ENCODE assay signal across 8 cellular contexts in genomic region chr5:168579206-168579986, GRCh38. TPM values are rescaled to one million over a fixed set of nuclear protein-coding genes. Genes with fewer than 3 reads are reported as not detected.
DNase-seq lines count a peak whose midpoint lies in the region; ATAC-seq, FAIRE-seq and TF ChIP-seq lines count a peak whose summit lies in the region.

Gene PANK3 (minus strand): TSS chr5:168579368. CDS start chr5:168579283, 85 bp downstream.

- 0 to 1% (median 1%) methylated on average over 41 to 76 of the region's 76 CpGs for WGBS in psoas muscle, 3 donors

- no peak for TF ChIP-seq CTCF in ascending aorta (IDR thresholded peaks at IDR 0.05)
- no peak for TF ChIP-seq CTCF in right atrium auricular region (IDR thresholded peaks at IDR 0.05)
- TF ChIP-seq CTCF in psoas muscle (IDR thresholded peaks at IDR 0.05): no peak

- H3K36me3 ChIP-seq in ascending aorta (no peaks in the 10 kb centered on the region), right atrium auricular region (no peaks in the 10 kb centered on the region), psoas muscle (ENCODE audit: insufficient read depth in 1 of 2, low read depth in 1 of 2) (no peaks in the 10 kb centered on the region)

- peaks cover 4 to 14% of the 10 kb centered on the region in 2 donors for H3K4me1 ChIP-seq in ascending aorta
- H3K4me1 ChIP-seq in right atrium auricular region: peaks cover 0 to 30% of the 10 kb centered on the region in 2 donors
- H3K4me1 ChIP-seq in psoas muscle: peaks cover 26% of the 10 kb centered on the region

- peak; percentile 92 to 93 for DNase-seq in NCI-H1930 (lab: John Stamatoyannopoulos, UW)
- peak; percentile 98 for DNase-seq in T-helper 2 cell treated with Interferon-gamma antibody and Interleukin-4, amounts not matched to agents 5 μg/mL and 100 μg/mL, for 36 hours (ENCODE audit: low spot score)
- peak; percentile 97 to 99 for DNase-seq in ascending aorta (ENCODE audit: low spot score in 2 of 2)
- peak; percentile 99 for DNase-seq in right atrium auricular region (ENCODE audit: low spot score)
- DNase-seq in psoas muscle: peak; percentile 98 to 99
- peak; percentile 98 for DNase-seq in urothelium cell line (ENCODE audit: low spot score)

- peak within 1 kb of the TSS; percentile 95 for H3K27ac Mint-ChIP-seq in T-helper 2 cell treated with Interferon-gamma antibody and Interleukin-4, amounts not matched to agents 5 μg/mL and 100 μg/mL, for 36 hours

- ATAC-seq in GM18502 (IDR thresholded peaks at IDR 0.05; ENCODE audit: poor library complexity, unreplicated experiment) (peak; percentile 93), HG02970 (IDR thresholded peaks at IDR 0.05; ENCODE audit: low FRiP score, unreplicated experiment) (peak; percentile 96), psoas muscle (peak; percentile 98 to 99 (median 98))

- H3K9me3 Mint-ChIP-seq in T-helper 2 cell treated with Interferon-gamma antibody and Interleukin-4, amounts not matched to agents 5 μg/mL and 100 μg/mL, for 36 hours: peaks cover 7% of the 10 kb centered on the region

- no peaks in the 10 kb centered on the region for H3K27me3 Mint-ChIP-seq in T-helper 2 cell treated with Interferon-gamma antibody and Interleukin-4, amounts not matched to agents 5 μg/mL and 100 μg/mL, for 36 hours (ENCODE audit: low read depth)

- H3K27me3 ChIP-seq in ascending aorta (no peaks in the 10 kb centered on the region), right atrium auricular region (no peaks in the 10 kb centered on the region), psoas muscle (ENCODE audit: insufficient read depth in 3 of 3, low read length in 2 of 3) (no peaks in the 10 kb centered on the region)

- peak within 1 kb of the TSS; percentile 95 for H3K4me3 Mint-ChIP-seq in T-helper 2 cell treated with Interferon-gamma antibody and Interleukin-4, amounts not matched to agents 5 μg/mL and 100 μg/mL, for 36 hours

- intact Hi-C loops in ascending aorta (cut with DNase I): loop anchor here (1.0 to 5.0 kb wide), 5 partner anchors 27 to 1003 kb away; partner anchors contain the start of genes RARS1, SLIT3 and SPDL1
- intact Hi-C loops in psoas muscle (cut with DNase I): loop anchor here (2.0 to 5.0 kb wide), 2 partner anchors 92 to 93 kb away; partner anchors contain the start of gene RARS1 (in 2 of the 2)

- peaks cover 22% of the 10 kb centered on the region for H3K36me3 Mint-ChIP-seq in T-helper 2 cell treated with Interferon-gamma antibody and Interleukin-4, amounts not matched to agents 5 μg/mL and 100 μg/mL, for 36 hours (ENCODE audit: low read depth)

- H3K27ac ChIP-seq in ascending aorta (peak within 1 kb of the TSS; percentile 95 to 98), right atrium auricular region (peak within 1 kb of the TSS; percentile 98 to 99), psoas muscle (peak within 1 kb of the TSS; percentile 92)

- H3K9me3 ChIP-seq in ascending aorta (no peaks in the 10 kb centered on the region), right atrium auricular region (no peaks in the 10 kb centered on the region), psoas muscle (no peaks in the 10 kb centered on the region)

- peak; percentile 30 for FAIRE-seq in urothelium cell line (lab: Jason Lieb, UNC)

- H3K4me3 ChIP-seq in ascending aorta (peak within 1 kb of the TSS; percentile 81 to 85), right atrium auricular region (peak within 1 kb of the TSS; percentile 87 to 94), psoas muscle (peak within 1 kb of the TSS; percentile 81)

- peaks cover 37% of the 10 kb centered on the region for H3K4me1 Mint-ChIP-seq in T-helper 2 cell treated with Interferon-gamma antibody and Interleukin-4, amounts not matched to agents 5 μg/mL and 100 μg/mL, for 36 hours (ENCODE audit: low read depth)

RNA-seq across cellular contexts. Expression of gene PANK3, which starts in this region (rescaled TPM):
- total RNA-seq in ascending aorta (20.9 TPM), right atrium auricular region (10 to 100 TPM; 17.7 to 18.5 TPM), psoas muscle (10 to 100 TPM; 26.8 to 30.7 (median 29.6) TPM)
- 10 to 100 TPM in 2 of 3 donors, 1 to 10 TPM in 1; 5.6 to 21.0 (median 15.5) TPM for polyA plus RNA-seq in psoas muscle

Comparison
In these comparisons a context has a peak if more than half of its experiments do, and no peak if none do; other contexts are left out.
1. Peak in every context shown above with its lines: DNase-seq, ATAC-seq, H3K4me3 ChIP-seq and H3K27ac ChIP-seq.